Comparison of ENCODE assay signal across 8 cellular contexts in genomic region chr17:74744714-74745547, GRCh38. TPM values are rescaled to one million over a fixed set of nuclear protein-coding genes. Genes with fewer than 3 reads are reported as not detected.
DNase-seq lines count a peak whose midpoint lies in the region; ATAC-seq and TF ChIP-seq lines count a peak whose summit lies in the region.

No MANE protein-coding gene starts in this region.

- H3K36me3 Mint-ChIP-seq in T-helper 17 cell (ENCODE audit: low read depth), result peaks cover 4% of the 10 kb centered on the region

- H3K27ac Mint-ChIP-seq in T-helper 17 cell, result peak overlapping the region; percentile 93

- peak overlapping the region; percentile 86 for H3K4me3 Mint-ChIP-seq in T-helper 17 cell

- no peak overlapping the region for H2AFZ ChIP-seq in Loucy (ENCODE audit: low read length)

- peaks cover 18% of the 10 kb centered on the region for H4K20me1 ChIP-seq in Loucy (ENCODE audit: insufficient read depth, low read length, poor library complexity, severe bottlenecking)

- H3K4me2 ChIP-seq in Loucy (ENCODE audit: low read depth, low read length, poor library complexity, severe bottlenecking), result peak overlapping the region; percentile 78

- H3K4me1 ChIP-seq in ES-I3 (ENCODE audit: insufficient read depth, low read length), result peaks cover 32% of the 10 kb centered on the region
- peaks cover 73% of the 10 kb centered on the region for H3K4me1 ChIP-seq in Loucy (ENCODE audit: insufficient read depth, low read length, poor library complexity, severe bottlenecking)

- H3K9me3 ChIP-seq in ES-I3 (ENCODE audit: control insufficient read depth, insufficient read depth, low read length) (no peaks in the 10 kb centered on the region), Loucy (ENCODE audit: insufficient read depth, low read depth, low read length) (no peaks in the 10 kb centered on the region), T-helper 17 cell (ENCODE audit: control insufficient read depth, low read length, poor library complexity, severe bottlenecking) (no peaks in the 10 kb centered on the region)

- peak overlapping the region; percentile 37 for H3K4me3 ChIP-seq in Loucy (ENCODE audit: low read length, poor library complexity, severe bottlenecking)
- peak overlapping the region; percentile 9 for H3K4me3 ChIP-seq in retinal pigment epithelial cell (ENCODE audit: low read length)

- no peaks in the 10 kb centered on the region for H3K27me3 Mint-ChIP-seq in T-helper 17 cell

- peaks cover 21% of the 10 kb centered on the region; the same call in 1 of the 2 replicates for H3F3A ChIP-seq in Loucy (ENCODE audit: low read depth)

- peak; percentile 100 for TF ChIP-seq CTCF in Loucy (conservative IDR thresholded peaks at IDR 0.05; ENCODE audit: low read length)
- TF ChIP-seq CTCF in retinal pigment epithelial cell (conservative IDR thresholded peaks at IDR 0.05; ENCODE audit: low read depth, low read length), result peak; percentile 100

- H3K36me3 ChIP-seq in ES-I3 (ENCODE audit: insufficient read depth, low read length), result no peaks in the 10 kb centered on the region
- H3K36me3 ChIP-seq in Loucy (ENCODE audit: insufficient read depth, low read length), result no peaks in the 10 kb centered on the region

- peak overlapping the region; percentile 40; the same call in 1 of the 2 replicates for H3K9ac ChIP-seq in ES-I3 (ENCODE audit: low read depth, low read length)
- H3K9ac ChIP-seq in Loucy (ENCODE audit: low read depth, low read length, poor library complexity, severe bottlenecking), result peak overlapping the region; percentile 49

- H3K79me2 ChIP-seq in Loucy (ENCODE audit: insufficient read depth, low read length), result peaks cover 67% of the 10 kb centered on the region

- H3K9me2 ChIP-seq in Loucy (replicated peaks; ENCODE audit: low read depth, low read length), result no peaks in the 10 kb centered on the region

- H3K27me3 ChIP-seq in Loucy (ENCODE audit: insufficient read depth, low read length, poor library complexity, severe bottlenecking), result peaks cover 7% of the 10 kb centered on the region

- peak; percentile 76 to 88 (median 78) for DNase-seq in T-helper 17 cell
- peak in 55 of 58 donors; percentile 25 to 92 (median 68) for DNase-seq in anterior cingulate cortex (lab: John Stamatoyannopoulos, UW)
- peak; percentile 84 for DNase-seq in hepatic stellate cell (ENCODE audit: low spot score)
- no peak for DNase-seq in retinal pigment epithelial cell (ENCODE audit: low read depth)
- DNase-seq in H4 (ENCODE audit: low spot score), result no peak
- no peak for DNase-seq in NCI-H128 (lab: John Stamatoyannopoulos, UW; ENCODE audit: unreplicated experiment)

- H3K4me1 Mint-ChIP-seq in T-helper 17 cell, result peaks cover 56% of the 10 kb centered on the region

- ATAC-seq in T-helper 17 cell, result peak; percentile 33

RNA-seq across cellular contexts. Expression of gene NHERF1, which starts 3.5 kb away (rescaled TPM):
- 100 to 1,000 TPM; 130 to 132 TPM for total RNA-seq in T-helper 17 cell
- total RNA-seq in H4 (2014; rRNA removed; shearing (Covaris generic)), result 28.2 and 34.0 TPM in 2 replicates

RNA-seq across cellular contexts. Expression of gene RAB37, which starts 7.9 kb away (rescaled TPM):
- total RNA-seq in T-helper 17 cell, result 10 to 100 TPM; 41.4 to 83.3 TPM
- total RNA-seq in H4 (2014; rRNA removed; shearing (Covaris generic)), result not detected in 2 replicates

RNA-seq across cellular contexts. Expression of gene NAT9, which starts 31.2 kb away (rescaled TPM):
- total RNA-seq in T-helper 17 cell, result 10 to 100 TPM; 32.3 to 32.8 TPM
- 25.3 and 35.8 TPM in 2 replicates for total RNA-seq in H4 (2014; rRNA removed; shearing (Covaris generic))

RNA-seq across cellular contexts. Expression of gene CD300LF, which starts 32.2 kb away (rescaled TPM):
- 1 to 10 TPM in 1 of 2 donors, under 1 TPM in 1; 0.29 to 1.9 TPM for total RNA-seq in T-helper 17 cell
- not detected in 2 replicates for total RNA-seq in H4 (2014; rRNA removed; shearing (Covaris generic))

Comparison
In these comparisons a context has a peak if more than half of its experiments do, and no peak if none do; other contexts are left out.
1. DNase-seq: peak in T-helper 17 cell (3 of 3), anterior cingulate cortex (55 of 58) and hepatic stellate cell (single experiment); none in retinal pigment epithelial cell (single experiment), H4 (single experiment) and NCI-H128 (single experiment).
2. RNA of gene RAB37, which starts 7.9 kb away (total RNA-seq): 41.4 to 83.3 TPM in T-helper 17 cell; not detected in H4; every median in the first group is over 10 times any median in the second.